ENCODE assay signal across 2 cellular contexts in the genomic region with DNA sequence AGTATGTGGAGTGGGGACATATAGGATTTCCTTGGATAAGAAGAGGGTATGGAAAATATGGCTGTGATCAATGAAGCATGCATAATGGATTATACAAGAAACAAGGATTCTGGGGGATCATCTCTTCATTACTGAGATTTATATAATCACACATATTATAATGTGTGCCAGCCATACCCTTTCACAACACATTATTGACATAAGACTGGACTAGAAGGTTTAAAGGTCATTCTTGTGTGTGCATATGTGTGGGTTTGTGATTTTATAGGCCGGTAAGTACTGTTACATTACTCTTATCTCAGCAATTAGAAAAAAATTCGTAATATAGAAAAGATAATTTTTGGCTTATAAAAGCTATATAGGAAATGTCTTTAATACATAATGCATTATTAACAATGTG.
TF ChIP-seq lines count a peak whose summit lies in the region.

No MANE protein-coding gene starts in this region.

TF ChIP-seq in liver, 16 proteins besides CTCF, POLR2A, EP300 and RAD21 (continued from another document):
- TF ChIP-seq, protein P1, sequence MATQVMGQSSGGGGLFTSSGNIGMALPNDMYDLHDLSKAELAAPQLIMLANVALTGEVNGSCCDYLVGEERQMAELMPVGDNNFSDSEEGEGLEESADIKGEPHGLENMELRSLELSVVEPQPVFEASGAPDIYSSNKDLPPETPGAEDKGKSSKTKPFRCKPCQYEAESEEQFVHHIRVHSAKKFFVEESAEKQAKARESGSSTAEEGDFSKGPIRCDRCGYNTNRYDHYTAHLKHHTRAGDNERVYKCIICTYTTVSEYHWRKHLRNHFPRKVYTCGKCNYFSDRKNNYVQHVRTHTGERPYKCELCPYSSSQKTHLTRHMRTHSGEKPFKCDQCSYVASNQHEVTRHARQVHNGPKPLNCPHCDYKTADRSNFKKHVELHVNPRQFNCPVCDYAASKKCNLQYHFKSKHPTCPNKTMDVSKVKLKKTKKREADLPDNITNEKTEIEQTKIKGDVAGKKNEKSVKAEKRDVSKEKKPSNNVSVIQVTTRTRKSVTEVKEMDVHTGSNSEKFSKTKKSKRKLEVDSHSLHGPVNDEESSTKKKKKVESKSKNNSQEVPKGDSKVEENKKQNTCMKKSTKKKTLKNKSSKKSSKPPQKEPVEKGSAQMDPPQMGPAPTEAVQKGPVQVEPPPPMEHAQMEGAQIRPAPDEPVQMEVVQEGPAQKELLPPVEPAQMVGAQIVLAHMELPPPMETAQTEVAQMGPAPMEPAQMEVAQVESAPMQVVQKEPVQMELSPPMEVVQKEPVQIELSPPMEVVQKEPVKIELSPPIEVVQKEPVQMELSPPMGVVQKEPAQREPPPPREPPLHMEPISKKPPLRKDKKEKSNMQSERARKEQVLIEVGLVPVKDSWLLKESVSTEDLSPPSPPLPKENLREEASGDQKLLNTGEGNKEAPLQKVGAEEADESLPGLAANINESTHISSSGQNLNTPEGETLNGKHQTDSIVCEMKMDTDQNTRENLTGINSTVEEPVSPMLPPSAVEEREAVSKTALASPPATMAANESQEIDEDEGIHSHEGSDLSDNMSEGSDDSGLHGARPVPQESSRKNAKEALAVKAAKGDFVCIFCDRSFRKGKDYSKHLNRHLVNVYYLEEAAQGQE (IDR thresholded peaks at IDR 0.05) = no peak
- TF ChIP-seq GABPA (IDR thresholded peaks at IDR 0.05 in 1 of 2, conservative IDR thresholded peaks at IDR 0.05 in 1 of 2) (no peak), HNF4G (IDR thresholded peaks at IDR 0.05) (peak; percentile 37), FOXA2 (IDR thresholded peaks at IDR 0.05) (peak; percentile 62), RXRA (IDR thresholded peaks at IDR 0.05) (peak in 1 of 2 donors; percentile 15), NR2F2 (IDR thresholded peaks at IDR 0.05) (no peak)
TF ChIP-seq in liver: peak in this region for 6.

TF ChIP-seq in HepG2, 621 proteins besides CTCF, POLR2A, EP300 and RAD21 (continued from another document):
- TF ChIP-seq, protein P2, sequence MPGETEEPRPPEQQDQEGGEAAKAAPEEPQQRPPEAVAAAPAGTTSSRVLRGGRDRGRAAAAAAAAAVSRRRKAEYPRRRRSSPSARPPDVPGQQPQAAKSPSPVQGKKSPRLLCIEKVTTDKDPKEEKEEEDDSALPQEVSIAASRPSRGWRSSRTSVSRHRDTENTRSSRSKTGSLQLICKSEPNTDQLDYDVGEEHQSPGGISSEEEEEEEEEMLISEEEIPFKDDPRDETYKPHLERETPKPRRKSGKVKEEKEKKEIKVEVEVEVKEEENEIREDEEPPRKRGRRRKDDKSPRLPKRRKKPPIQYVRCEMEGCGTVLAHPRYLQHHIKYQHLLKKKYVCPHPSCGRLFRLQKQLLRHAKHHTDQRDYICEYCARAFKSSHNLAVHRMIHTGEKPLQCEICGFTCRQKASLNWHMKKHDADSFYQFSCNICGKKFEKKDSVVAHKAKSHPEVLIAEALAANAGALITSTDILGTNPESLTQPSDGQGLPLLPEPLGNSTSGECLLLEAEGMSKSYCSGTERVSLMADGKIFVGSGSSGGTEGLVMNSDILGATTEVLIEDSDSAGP (CRISPR knock-in tag; IDR thresholded peaks at IDR 0.05; ENCODE audit: borderline replicate concordance) = no peak
- TF ChIP-seq, protein P3, sequence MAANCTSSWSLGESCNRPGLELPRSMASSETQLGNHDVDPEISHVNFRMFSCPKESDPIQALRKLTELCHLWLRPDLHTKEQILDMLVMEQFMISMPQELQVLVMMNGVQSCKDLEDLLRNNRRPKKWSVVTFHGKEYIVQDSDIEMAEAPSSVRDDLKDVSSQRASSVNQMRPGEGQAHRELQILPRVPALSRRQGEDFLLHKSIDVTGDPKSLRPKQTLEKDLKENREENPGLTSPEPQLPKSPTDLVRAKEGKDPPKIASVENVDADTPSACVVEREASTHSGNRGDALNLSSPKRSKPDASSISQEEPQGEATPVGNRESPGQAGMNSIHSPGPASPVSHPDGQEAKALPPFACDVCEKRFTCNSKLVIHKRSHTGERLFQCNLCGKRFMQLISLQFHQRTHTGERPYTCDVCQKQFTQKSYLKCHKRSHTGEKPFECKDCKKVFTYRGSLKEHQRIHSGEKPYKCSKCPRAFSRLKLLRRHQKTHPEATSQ (CRISPR knock-in tag; IDR thresholded peaks at IDR 0.05; ENCODE audit: borderline replicate concordance) = no peak
- TF ChIP-seq ZNF570 (CRISPR knock-in tag; IDR thresholded peaks at IDR 0.05; ENCODE audit: borderline replicate concordance) (no peak), POLR2AphosphoS5 (IDR thresholded peaks at IDR 0.05; ENCODE audit: low read depth, low read length) (no peak)
- TF ChIP-seq, protein P4, sequence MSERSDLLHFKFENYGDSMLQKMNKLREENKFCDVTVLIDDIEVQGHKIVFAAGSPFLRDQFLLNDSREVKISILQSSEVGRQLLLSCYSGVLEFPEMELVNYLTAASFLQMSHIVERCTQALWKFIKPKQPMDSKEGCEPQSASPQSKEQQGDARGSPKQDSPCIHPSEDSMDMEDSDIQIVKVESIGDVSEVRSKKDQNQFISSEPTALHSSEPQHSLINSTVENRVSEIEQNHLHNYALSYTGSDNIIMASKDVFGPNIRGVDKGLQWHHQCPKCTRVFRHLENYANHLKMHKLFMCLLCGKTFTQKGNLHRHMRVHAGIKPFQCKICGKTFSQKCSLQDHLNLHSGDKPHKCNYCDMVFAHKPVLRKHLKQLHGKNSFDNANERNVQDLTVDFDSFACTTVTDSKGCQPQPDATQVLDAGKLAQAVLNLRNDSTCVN (CRISPR knock-in tag; IDR thresholded peaks at IDR 0.05; ENCODE audit: borderline replicate concordance) = no peak
TF ChIP-seq in HepG2: peak in this region for 0.
